In genomic region chr4:66688674-66689073, GRCh38 we compare ENCODE assay signal across 10 cellular contexts.
DNase-seq lines count a peak whose midpoint lies in the region; ATAC-seq, FAIRE-seq and TF ChIP-seq lines count a peak whose summit lies in the region.
"Had no signal": no experiment of that assay in that cellular context is flagged by ENCODE, and none has a peak within 500 bp of the region (broad histone marks: within the 10 kb centered on the region; RNA-seq: fewer than 3 reads in every experiment).

No MANE protein-coding gene starts in this region.

- H3K36me3 ChIP-seq in DND-41 (ENCODE audit: insufficient read depth, low read length) (no peaks in the 10 kb centered on the region), keratinocyte (ENCODE audit: control insufficient read depth in 2 of 2, extremely low read depth in 1 of 2, insufficient read depth in 2 of 2, low read length in 2 of 2) (no peaks in the 10 kb centered on the region), prostate gland (no peaks in the 10 kb centered on the region), MG63 (peaks cover 4% of the 10 kb centered on the region; the same call in 1 of the 2 replicates)

- TF ChIP-seq CTCF in DND-41 (IDR thresholded peaks at IDR 0.05; ENCODE audit: borderline replicate concordance, extremely low read depth, low read length, poor library complexity, severe bottlenecking), result peak; percentile 71
- peak in 1 of 3 experiments; percentile 17 for TF ChIP-seq CTCF in keratinocyte (optimal IDR thresholded peaks at IDR 0.05 in 1 of 3, IDR thresholded peaks at IDR 0.05 in 1 of 3, conservative IDR thresholded peaks at IDR 0.05 in 1 of 3; ENCODE audit: extremely low read depth in 1 of 3, insufficient read depth in 2 of 3, low read length in 3 of 3)
- TF ChIP-seq CTCF in prostate gland (IDR thresholded peaks at IDR 0.05), result no peak

- ATAC-seq in DND-41 (ENCODE audit: insufficient read depth, low read depth), result peak; percentile 94
- ATAC-seq: left lobe of liver had no signal

- H2AFZ ChIP-seq in DND-41 (ENCODE audit: low read depth, low read length) (no peak overlapping the region), keratinocyte (ENCODE audit: control insufficient read depth, low read length) (no peak overlapping the region)

- no peak overlapping the region for H3K9ac ChIP-seq in DND-41 (ENCODE audit: low read depth, low read length)
- H3K9ac ChIP-seq in keratinocyte (ENCODE audit: control insufficient read depth, extremely low read depth, insufficient read depth, low read length), result no peak overlapping the region

- dilution Hi-C loops in keratinocyte (cut with MboI; ENCODE audit: extremely low pct_ligation_motif_present, low sequenced_read_pairs), result no loop called here

- no peak for TF ChIP-seq POLR2A in prostate gland (IDR thresholded peaks at IDR 0.05)

- peaks cover 11% of the 10 kb centered on the region for H3K4me1 ChIP-seq in DND-41 (ENCODE audit: insufficient read depth, low read length)
- no peaks in the 10 kb centered on the region for H3K4me1 ChIP-seq in keratinocyte (ENCODE audit: control insufficient read depth, extremely low read depth, insufficient read depth, low read length)
- no peaks in the 10 kb centered on the region for H3K4me1 ChIP-seq in prostate gland (replicated peaks)

- no peak overlapping the region for H3K4me3 ChIP-seq in DND-41 (ENCODE audit: low read depth in 1 of 2, low read length in 2 of 2)
- no peak overlapping the region for H3K4me3 ChIP-seq in keratinocyte (ENCODE audit: control insufficient read depth in 2 of 3, extremely low read depth in 1 of 3, insufficient read depth in 2 of 3, low read depth in 1 of 3, low read length in 3 of 3)
- H3K4me3 ChIP-seq in prostate gland, result no peak overlapping the region
- H3K4me3 ChIP-seq in MG63, result no peak overlapping the region

- no peaks in the 10 kb centered on the region for H3K79me2 ChIP-seq in DND-41 (ENCODE audit: insufficient read depth, low read length)
- H3K79me2 ChIP-seq in keratinocyte (ENCODE audit: control insufficient read depth, insufficient read depth, low read length), result no peaks in the 10 kb centered on the region

- no peaks in the 10 kb centered on the region for H3K9me1 ChIP-seq in keratinocyte (ENCODE audit: control insufficient read depth, extremely low read depth, insufficient read depth, low read length)

- peak; percentile 26 for FAIRE-seq in keratinocyte (lab: Jason Lieb, UNC)

- H4K20me1 ChIP-seq in DND-41 (ENCODE audit: insufficient read depth, low read length) (no peaks in the 10 kb centered on the region), keratinocyte (ENCODE audit: control insufficient read depth, extremely low read depth, insufficient read depth, low read length) (no peaks in the 10 kb centered on the region)

- intact Hi-C loops in prostate gland (cut with DNase I), result no loop called here

- H3K4me2 ChIP-seq in DND-41 (ENCODE audit: insufficient read depth, low read length) (no peak overlapping the region), keratinocyte (ENCODE audit: control insufficient read depth, extremely low read depth, insufficient read depth, low read depth, low read length) (no peak overlapping the region)

- H3K9me3 ChIP-seq in DND-41 (ENCODE audit: insufficient read depth, low read length, severe bottlenecking) (no peaks in the 10 kb centered on the region), keratinocyte (ENCODE audit: control insufficient read depth, low read depth, low read length) (no peaks in the 10 kb centered on the region), prostate gland (no peaks in the 10 kb centered on the region), MG63 (no peaks in the 10 kb centered on the region)

- WGBS in prostate gland, result 43% methylated on average over 3 of the region's 3 CpGs

- H3K27ac ChIP-seq in DND-41 (ENCODE audit: low read length), result no peak overlapping the region
- no peak overlapping the region for H3K27ac ChIP-seq in keratinocyte (ENCODE audit: control insufficient read depth, insufficient read depth, low read length)
- no peak overlapping the region for H3K27ac ChIP-seq in prostate gland

- H3K27me3 ChIP-seq in DND-41 (ENCODE audit: insufficient read depth, low read length, poor library complexity) (no peaks in the 10 kb centered on the region), keratinocyte (ENCODE audit: control insufficient read depth, extremely low read depth, insufficient read depth, low read length) (no peaks in the 10 kb centered on the region), prostate gland (replicated peaks; ENCODE audit: insufficient read depth) (no peaks in the 10 kb centered on the region), MG63 (no peaks in the 10 kb centered on the region)

- no peak for DNase-seq in DND-41
- DNase-seq in LHCN-M2 (ENCODE audit: low read depth), result peak; percentile 64
- peak; percentile 31 for DNase-seq in SK-N-DZ (ENCODE audit: low spot score)
- no peak for DNase-seq in keratinocyte (ENCODE audit: low read depth, low spot score)
- no peak for DNase-seq in dermis blood vessel endothelial cell
- no peak for DNase-seq in prostate gland (ENCODE audit: low spot score)
- no peak for DNase-seq in MG63
- DNase-seq in AG08396 (ENCODE audit: low spot score), result no peak
- DNase-seq: activated naive CD4-positive, alpha-beta T cell treated with anti-CD3 and anti-CD28 coated beads for 36 hours had no signal

Comparison
In these comparisons a context has a peak if more than half of its experiments do, and no peak if none do; other contexts are left out.
1. DNase-seq: peak in LHCN-M2 (single experiment) and SK-N-DZ (single experiment); none in DND-41 (single experiment), keratinocyte (single experiment), dermis blood vessel endothelial cell (single experiment), prostate gland (single experiment), MG63 (single experiment) and AG08396 (single experiment).